Comparison of ENCODE assay signal across 22 cellular contexts in the genomic region with DNA sequence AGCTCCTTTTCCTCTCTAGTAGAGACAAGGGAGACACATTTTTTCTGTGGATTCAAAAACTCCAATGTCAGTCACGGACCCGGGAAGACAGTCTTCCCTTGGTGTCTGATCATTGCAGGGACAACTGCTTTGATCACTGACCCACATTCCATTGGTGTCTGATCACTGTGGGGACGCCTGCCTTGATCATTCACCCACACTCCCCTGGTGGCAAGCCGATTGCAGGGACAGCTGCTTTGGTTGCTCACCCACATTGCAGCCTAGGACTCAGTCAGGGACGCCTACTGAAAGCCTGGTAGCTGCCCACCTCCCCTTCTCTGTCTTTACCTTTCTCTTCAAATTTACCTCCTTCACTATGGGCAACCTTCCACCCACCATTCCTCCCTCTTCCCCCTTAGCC.
A peak's percentile ranks its signal among the peaks of the same experiment; 100 is the strongest.
DNase-seq lines count a peak whose midpoint lies in the region; ATAC-seq and TF ChIP-seq lines count a peak whose summit lies in the region.
"Had no signal": no experiment of that assay in that cellular context is flagged by ENCODE, and none has a peak within 500 bp of the region (broad histone marks: within the 10 kb centered on the region; RNA-seq: fewer than 3 reads in every experiment).

No MANE protein-coding gene starts in this region.

- H4K20me1 ChIP-seq in PC-3 (ENCODE audit: low read length): no peaks in the 10 kb centered on the region

- H3K9ac ChIP-seq in PC-3 (ENCODE audit: low read length): no peak overlapping the region

- no peaks in the 10 kb centered on the region for H3F3A ChIP-seq in PC-3 (ENCODE audit: low read length, unreplicated experiment)

- peaks cover 19% of the 10 kb centered on the region for H3K36me3 Mint-ChIP-seq in Calu3 (ENCODE audit: insufficient read depth, unreplicated experiment)

- POLR2A ChIA-PET in PC-3 (lab: Charles Lee; ENCODE audit: unreplicated experiment): interaction anchor here (0.7 kb wide), 1 partner anchor 1512 kb away, joined by 4 read pairs; no protein-coding TSS in a partner anchor

- intact Hi-C loops in Calu3 (cut with micrococcal nuclease; ENCODE audit: unreplicated experiment) (loop anchor here (1.0 kb wide), 1 partner anchor 10 kb away; no protein-coding TSS in a partner anchor), PC-3 (cut with micrococcal nuclease) (no loop called here)

- H3K79me2 ChIP-seq in PC-3 (ENCODE audit: low read length): no peaks in the 10 kb centered on the region

- H3K4me2 ChIP-seq in PC-3 (ENCODE audit: low read length): no peak overlapping the region
- H3K4me2 ChIP-seq: A549 had no signal

- no peak for ATAC-seq in PC-3
- no peak for ATAC-seq in HG02763 (IDR thresholded peaks at IDR 0.05; ENCODE audit: unreplicated experiment)
- ATAC-seq in HG02870 (IDR thresholded peaks at IDR 0.05; ENCODE audit: unreplicated experiment): no peak
- ATAC-seq: A549, Panc1 had no signal

- H3K27me3 ChIP-seq in PC-3 (ENCODE audit: low read length): no peaks in the 10 kb centered on the region
- no peaks in the 10 kb centered on the region for H3K27me3 ChIP-seq in effector memory CD4-positive, alpha-beta T cell (replicated peaks; ENCODE audit: control insufficient read depth, insufficient read depth, low read length, poor library complexity, severe bottlenecking)

- no peaks in the 10 kb centered on the region for H3K4me1 ChIP-seq in PC-3 (ENCODE audit: insufficient read depth, low read length)
- H3K4me1 ChIP-seq in effector memory CD4-positive, alpha-beta T cell (ENCODE audit: control insufficient read depth, insufficient read depth, low read length, poor library complexity, severe bottlenecking): no peaks in the 10 kb centered on the region
- H3K4me1 ChIP-seq: A549 had no signal

- peaks cover 37% of the 10 kb centered on the region for H3K4me1 Mint-ChIP-seq in Calu3 (ENCODE audit: low read depth, unreplicated experiment)
- H3K4me1 Mint-ChIP-seq: CD14-positive monocyte; CD8-positive, alpha-beta memory T cell had no signal

- no peaks in the 10 kb centered on the region for H3K9me2 ChIP-seq in PC-3 (replicated peaks; ENCODE audit: low read length)

- TF ChIP-seq CTCF in Calu3 (IDR thresholded peaks at IDR 0.05; ENCODE audit: unreplicated experiment) (no peak), PC-3 (conservative IDR thresholded peaks at IDR 0.05; ENCODE audit: low read depth, low read length) (no peak)

- H3K27me3 Mint-ChIP-seq in Calu3 (ENCODE audit: unreplicated experiment): no peaks in the 10 kb centered on the region

- H3K27ac ChIP-seq in PC-3 (ENCODE audit: low read length): no peak overlapping the region
- H3K27ac ChIP-seq in effector memory CD4-positive, alpha-beta T cell (ENCODE audit: insufficient read depth, low read length, poor library complexity, severe bottlenecking): no peak overlapping the region
- H3K27ac ChIP-seq: A549, RWPE1 had no signal

- H3K36me3 ChIP-seq in PC-3 (ENCODE audit: low read depth, low read length): no peaks in the 10 kb centered on the region
- H3K36me3 ChIP-seq in effector memory CD4-positive, alpha-beta T cell (ENCODE audit: control insufficient read depth, insufficient read depth, low read length): no peaks in the 10 kb centered on the region

- H2AFZ ChIP-seq in PC-3 (ENCODE audit: low read length): no peak overlapping the region

- CTCF ChIA-PET in Calu3 (lab: Charles Lee): no interaction called here
- CTCF ChIA-PET in PC-3 (lab: Charles Lee): no interaction called here

- DNase-seq in Calu3 (no peak), PC-3 (no peak), kidney tubule cell (ENCODE audit: low spot score) (peak; percentile 56), SHP77 treated with DMSO at 0.1 percent for 48 hours (lab: John Stamatoyannopoulos, UW) (no peak)
- no peak for DNase-seq in effector memory CD4-positive, alpha-beta T cell
- DNase-seq: AML-193; CD8-positive, alpha-beta memory T cell; DMS153; DND-41; KBM-7; MM.1S; NCI-H1694; NCI-H2029 treated with DMSO at 0.1 percent for 48 hours; NCI-H446 treated with DMSO at 0.1 percent for 48 hours; NCI-H526; SHP77 had no signal

- peak overlapping the region; percentile 97 for H3K27ac Mint-ChIP-seq in Calu3 (ENCODE audit: unreplicated experiment)
- H3K27ac Mint-ChIP-seq: CD14-positive monocyte had no signal

- peak overlapping the region; percentile 39 for H3K4me3 Mint-ChIP-seq in Calu3 (ENCODE audit: low read depth, unreplicated experiment)
- H3K4me3 Mint-ChIP-seq: CD14-positive monocyte; CD8-positive, alpha-beta memory T cell had no signal

- no peak overlapping the region for H3K4me3 ChIP-seq in PC-3 (ENCODE audit: low read length)
- no peak overlapping the region for H3K4me3 ChIP-seq in effector memory CD4-positive, alpha-beta T cell (ENCODE audit: insufficient read depth, low read depth, low read length, poor library complexity, severe bottlenecking)
- H3K4me3 ChIP-seq: A549 had no signal

- peaks cover 53% of the 10 kb centered on the region for H3K9me3 Mint-ChIP-seq in Calu3 (ENCODE audit: low read depth, unreplicated experiment)

- peaks cover 18% of the 10 kb centered on the region; the same call in 1 of the 2 replicates for H3K9me3 ChIP-seq in PC-3 (ENCODE audit: low read length)
- no peaks in the 10 kb centered on the region for H3K9me3 ChIP-seq in effector memory CD4-positive, alpha-beta T cell (ENCODE audit: control insufficient read depth, low read length)

- BruUV-seq in Calu3 (replicated peaks; lab: Mats Ljungman, UMichigan) (TSS peak; percentile 57), PC-3 (replicated peaks; lab: Mats Ljungman, UMichigan) (TSS peak; percentile 71)
